In the genomic region with DNA sequence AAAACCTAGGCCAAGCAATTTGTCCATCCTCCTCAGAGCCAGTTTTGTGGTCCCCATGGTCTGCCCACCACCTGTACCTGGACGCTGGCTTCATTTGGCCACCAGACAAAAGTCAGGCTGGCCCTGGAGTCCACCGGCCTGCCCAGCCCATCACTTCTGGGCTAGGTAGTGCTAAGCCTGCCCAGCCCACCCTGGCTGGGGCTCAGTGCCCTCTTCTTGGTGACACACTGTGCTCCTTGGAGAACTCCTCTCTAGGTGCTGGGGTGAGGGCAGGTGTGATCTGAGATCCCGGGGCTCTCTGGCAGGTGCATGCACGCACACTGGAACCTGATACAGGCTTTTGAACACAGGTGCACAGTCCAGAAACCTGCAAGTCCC, we compare ENCODE assay signal across 8 cellular contexts. TPM values are rescaled to one million over a fixed set of nuclear protein-coding genes. Genes with fewer than 3 reads are reported as not detected.
DNase-seq lines count a peak whose midpoint lies in the region; ATAC-seq and TF ChIP-seq lines count a peak whose summit lies in the region.

No MANE protein-coding gene starts in this region.

- no peaks in the 10 kb centered on the region for H3K27me3 ChIP-seq in OCI-LY3 (ENCODE audit: low read depth, low read length)
- no peaks in the 10 kb centered on the region for H3K27me3 ChIP-seq in SJCRH30

- H3K4me3 ChIP-seq in GM08714 (ENCODE audit: low read length) (peak overlapping the region; percentile 88; the same call in 1 of the 2 replicates), OCI-LY3 (ENCODE audit: low read length) (peak overlapping the region; percentile 94), retinal pigment epithelial cell (ENCODE audit: low read length) (peak overlapping the region; percentile 79), SJCRH30 (no peak overlapping the region)

- H3K9ac ChIP-seq in OCI-LY3 (ENCODE audit: low read length), result peak overlapping the region; percentile 91; the same call in 1 of the 2 replicates

- H3K4me2 ChIP-seq in OCI-LY3 (ENCODE audit: low read length), result peak overlapping the region; percentile 90

- DNase-seq in retinal pigment epithelial cell (ENCODE audit: low read depth) (no peak), HCEC 1CT (no peak), NCI-H1105 treated with DMSO at 0.1 percent for 48 hours (lab: John Stamatoyannopoulos, UW) (no peak), NCI-H2029 (lab: John Stamatoyannopoulos, UW) (no peak), SJCRH30 (no peak)

- H3K79me2 ChIP-seq in OCI-LY3 (ENCODE audit: low read length), result 0 out of 2 replicates have a peak, but pooled peaks cover 2% of the 10 kb centered on the region

- TF ChIP-seq CTCF in OCI-LY3 (IDR thresholded peaks at IDR 0.05; ENCODE audit: low read depth, low read length) (no peak), retinal pigment epithelial cell (conservative IDR thresholded peaks at IDR 0.05; ENCODE audit: low read depth, low read length) (no peak)

- peaks cover 11% of the 10 kb centered on the region for H3K4me1 ChIP-seq in OCI-LY3 (ENCODE audit: low read length)
- 0 out of 2 replicates have a peak, but pooled peaks cover 2% of the 10 kb centered on the region for H3K4me1 ChIP-seq in SJCRH30

- H3K9me3 ChIP-seq in OCI-LY3 (ENCODE audit: insufficient read depth, low read length) (no peaks in the 10 kb centered on the region), SJCRH30 (replicated peaks) (no peaks in the 10 kb centered on the region)

- peak; percentile 4 for ATAC-seq in esophagus mucosa

- no peaks in the 10 kb centered on the region for H3K36me3 ChIP-seq in OCI-LY3 (replicated peaks; ENCODE audit: low read depth, low read length)
- H3K36me3 ChIP-seq in SJCRH30, result no peaks in the 10 kb centered on the region

- no peak overlapping the region for H2AFZ ChIP-seq in OCI-LY3 (ENCODE audit: low read depth, low read length)

- no peak overlapping the region for H3K27ac ChIP-seq in OCI-LY3 (ENCODE audit: low read length)
- no peak overlapping the region for H3K27ac ChIP-seq in SJCRH30

- no peaks in the 10 kb centered on the region for H4K20me1 ChIP-seq in OCI-LY3 (ENCODE audit: insufficient read depth, low read length)

RNA-seq across cellular contexts. Expression of gene AIFM2, which starts 1.1 kb away (rescaled TPM):
- total RNA-seq in esophagus mucosa, result 3.7 TPM
- 1.5 and 1.8 TPM in 2 replicates for total RNA-seq in SJCRH30 (2014; rRNA removed; shearing (Covaris generic))

RNA-seq across cellular contexts. Expression of gene TYSND1, which starts 15.0 kb away (rescaled TPM):
- 16.0 TPM for total RNA-seq in esophagus mucosa
- total RNA-seq in SJCRH30 (2014; rRNA removed; shearing (Covaris generic)), result 5.8 and 6.4 TPM in 2 replicates

RNA-seq across cellular contexts. Expression of gene SAR1A, which starts 38.8 kb away (rescaled TPM):
- 67.6 TPM for total RNA-seq in esophagus mucosa
- total RNA-seq in SJCRH30 (2014; rRNA removed; shearing (Covaris generic)), result 128 and 133 TPM in 2 replicates
